28 cellular contexts compared by ENCODE assay signal in genomic region chr6:75975904-75976303, GRCh38.
"Had no signal": no experiment of that assay in that cellular context is flagged by ENCODE, and none has a peak within 500 bp of the region (broad histone marks: within the 10 kb centered on the region; RNA-seq: fewer than 3 reads in every experiment).

No MANE protein-coding gene starts in this region.

- H3K36me3 Mint-ChIP-seq: stimulated activated memory B cell treated with anti-CD40 and anti-IgM and Interleukin-4, amounts not matched to agents 10 μg/mL and 1 μg/mL and 100 μg/mL, for 72 hours; stimulated activated naive B cell treated with anti-CD40 and anti-IgM and Interleukin-4, amounts not matched to agents 10 μg/mL and 1 μg/mL and 100 μg/mL, for 72 hours; type B pancreatic cell had no signal

- H3K4me1 ChIP-seq: stomach, suprapubic skin, testis, thyroid gland, tibial artery, tibial nerve, transverse colon, upper lobe of left lung, upper lobe of right lung, uterus, vagina had no signal

- H3K36me3 ChIP-seq: stomach, suprapubic skin, thoracic aorta, thyroid gland, tibial artery, tibial nerve, transverse colon, upper lobe of left lung, upper lobe of right lung, uterus, vagina had no signal

- H3K27ac Mint-ChIP-seq: stimulated activated effector memory CD8-positive, alpha-beta T cell treated with anti-CD3 and anti-CD28 coated beads, Interleukin-12 subunit alpha, Interleukin-12 subunit beta, amount 100 ng/mL, for 72 hours; stimulated activated memory B cell treated with anti-CD40 and anti-IgM and Interleukin-4, amounts not matched to agents 10 μg/mL and 1 μg/mL and 100 μg/mL, for 72 hours; stimulated activated naive B cell treated with anti-CD40 and anti-IgM and Interleukin-4, amounts not matched to agents 10 μg/mL and 1 μg/mL and 100 μg/mL, for 72 hours; stimulated activated naive CD8-positive, alpha-beta T cell treated with anti-CD3 and anti-CD28 coated beads, Interleukin-15, amount 100 ng/mL, for 72 hours; stimulated activated naive CD8-positive, alpha-beta T cell treated with anti-CD3 and anti-CD28 coated beads, Interleukin-15, Interleukin-2, amounts not matched to agents 100 ng/mL and 50 ng/mL, for 24 hours; type B pancreatic cell had no signal

- H3K4me3 Mint-ChIP-seq: stimulated activated effector memory CD8-positive, alpha-beta T cell treated with anti-CD3 and anti-CD28 coated beads, Interleukin-12 subunit alpha, Interleukin-12 subunit beta, amount 100 ng/mL, for 72 hours; stimulated activated memory B cell treated with anti-CD40 and anti-IgM and Interleukin-4, amounts not matched to agents 10 μg/mL and 1 μg/mL and 100 μg/mL, for 72 hours; stimulated activated naive B cell treated with anti-CD40 and anti-IgM and Interleukin-4, amounts not matched to agents 10 μg/mL and 1 μg/mL and 100 μg/mL, for 72 hours; stimulated activated naive CD8-positive, alpha-beta T cell treated with anti-CD3 and anti-CD28 coated beads, Interleukin-15, amount 100 ng/mL, for 72 hours; stimulated activated naive CD8-positive, alpha-beta T cell treated with anti-CD3 and anti-CD28 coated beads, Interleukin-15, Interleukin-2, amounts not matched to agents 100 ng/mL and 50 ng/mL, for 24 hours; type B pancreatic cell had no signal

- H3K27me3 ChIP-seq: stomach, suprapubic skin, testis, thyroid gland, tibial artery, tibial nerve, transverse colon, upper lobe of left lung, upper lobe of right lung, uterus, vagina had no signal

- H3K9me3 ChIP-seq: stomach, suprapubic skin, testis, thoracic aorta, thyroid gland, tibial artery, tibial nerve, transverse colon, upper lobe of left lung, upper lobe of right lung, uterus, vagina had no signal

- H3K27me3 Mint-ChIP-seq: stimulated activated memory B cell treated with anti-CD40 and anti-IgM and Interleukin-4, amounts not matched to agents 10 μg/mL and 1 μg/mL and 100 μg/mL, for 72 hours; stimulated activated naive B cell treated with anti-CD40 and anti-IgM and Interleukin-4, amounts not matched to agents 10 μg/mL and 1 μg/mL and 100 μg/mL, for 72 hours; stimulated activated naive CD8-positive, alpha-beta T cell treated with anti-CD3 and anti-CD28 coated beads, Interleukin-15, amount 100 ng/mL, for 72 hours; stimulated activated naive CD8-positive, alpha-beta T cell treated with anti-CD3 and anti-CD28 coated beads, Interleukin-15, Interleukin-2, amounts not matched to agents 100 ng/mL and 50 ng/mL, for 24 hours; type B pancreatic cell had no signal

- H3K27ac ChIP-seq: stomach, suprapubic skin, testis, thoracic aorta, thyroid gland, tibial artery, tibial nerve, transverse colon, upper lobe of left lung, upper lobe of right lung, uterus, vagina had no signal

- H3K9me3 Mint-ChIP-seq: stimulated activated effector memory CD8-positive, alpha-beta T cell treated with anti-CD3 and anti-CD28 coated beads, Interleukin-12 subunit alpha, Interleukin-12 subunit beta, amount 100 ng/mL, for 72 hours; stimulated activated memory B cell treated with anti-CD40 and anti-IgM and Interleukin-4, amounts not matched to agents 10 μg/mL and 1 μg/mL and 100 μg/mL, for 72 hours; stimulated activated naive CD8-positive, alpha-beta T cell treated with anti-CD3 and anti-CD28 coated beads, Interleukin-15, amount 100 ng/mL, for 72 hours; type B pancreatic cell had no signal

- DNase-seq: stimulated activated CD4-positive, alpha-beta T cell treated with anti-CD3 and anti-CD28 coated beads, Interleukin-2, amount 100 ng/mL, for 48 hours; stimulated activated CD4-positive, alpha-beta T cell treated with anti-CD3 and anti-CD28 coated beads, Interleukin-4, amount 100 ng/mL, for 1 hour; stimulated activated CD4-positive, alpha-beta T cell treated with anti-CD3 and anti-CD28 coated beads, Interleukin-4, amount 100 ng/mL, for 24 hours; stimulated activated CD4-positive, alpha-beta T cell treated with anti-CD3 and anti-CD28 coated beads, Interleukin-4, amount 100 ng/mL, for 4 hours; stimulated activated CD8-positive, alpha-beta memory T cell treated with anti-CD3 and anti-CD28 coated beads, Interleukin-4, amount 100 ng/mL, for 48 hours; stimulated activated naive B cell treated with anti-CD40 and anti-IgM and Interleukin-4, amounts not matched to agents 10 μg/mL and 1 μg/mL and 100 μg/mL, for 72 hours; stimulated activated naive CD4-positive, alpha-beta T cell; stimulated activated naive CD4-positive, alpha-beta T cell treated with Interleukin-2 at 50 U/mL for 16 hours; stimulated activated naive CD8-positive, alpha-beta T cell treated with anti-CD3 and anti-CD28 coated beads, Interleukin-15, amount 100 ng/mL, for 72 hours; stimulated activated naive CD8-positive, alpha-beta T cell treated with anti-CD3 and anti-CD28 coated beads, Interleukin-15, Interleukin-2, amounts not matched to agents 100 U/mL and 50 U/mL, for 24 hours; stomach; substantia nigra; testis; thyroid gland; tibial artery; transverse colon; trophoblast cell; upper lobe of left lung; upper lobe of right lung; uterus had no signal

- H3K4me3 ChIP-seq: stomach, suprapubic skin, testis, thoracic aorta, thyroid gland, tibial artery, tibial nerve, transverse colon, upper lobe of left lung, upper lobe of right lung, uterus, vagina had no signal

- H3K4me1 Mint-ChIP-seq: stimulated activated effector memory CD8-positive, alpha-beta T cell treated with anti-CD3 and anti-CD28 coated beads, Interleukin-12 subunit alpha, Interleukin-12 subunit beta, amount 100 ng/mL, for 72 hours; stimulated activated memory B cell treated with anti-CD40 and anti-IgM and Interleukin-4, amounts not matched to agents 10 μg/mL and 1 μg/mL and 100 μg/mL, for 72 hours; stimulated activated naive B cell treated with anti-CD40 and anti-IgM and Interleukin-4, amounts not matched to agents 10 μg/mL and 1 μg/mL and 100 μg/mL, for 72 hours; stimulated activated naive CD8-positive, alpha-beta T cell treated with anti-CD3 and anti-CD28 coated beads, Interleukin-15, amount 100 ng/mL, for 72 hours had no signal
